8 cellular contexts compared by ENCODE assay signal in genomic region chr1:197917813-197918646, GRCh38. TPM values are rescaled to one million over a fixed set of nuclear protein-coding genes. Genes with fewer than 3 reads are reported as not detected.
DNase-seq lines count a peak whose midpoint lies in the region; ATAC-seq and TF ChIP-seq lines count a peak whose summit lies in the region.

No MANE protein-coding gene starts in this region.

- peaks cover 2% of the 10 kb centered on the region for H3K36me3 Mint-ChIP-seq in activated naive CD8-positive, alpha-beta T cell treated with anti-CD3 and anti-CD28 coated beads for 36 hours

- H3K4me3 ChIP-seq in ACC112 (ENCODE audit: low read depth, low read length) (peak overlapping the region; percentile 69), HEK293 (ENCODE audit: low read depth, low read length) (peak overlapping the region; percentile 32), tibial nerve (peak overlapping the region; percentile 4 to 50 (median 32))

- no peak for TF ChIP-seq CTCF in HEK293 (tag by site-specific recombination; IDR thresholded peaks at IDR 0.05)
- TF ChIP-seq CTCF in tibial nerve (IDR thresholded peaks at IDR 0.05): no peak

- WGBS in tibial nerve, 2 donors: 2 to 3% methylated on average over 29 to 62 of the region's 63 CpGs

- H3K27ac Mint-ChIP-seq in activated naive CD8-positive, alpha-beta T cell treated with anti-CD3 and anti-CD28 coated beads for 36 hours: no peak overlapping the region

- H3K27ac ChIP-seq in ACC112 (ENCODE audit: low read depth, low read length) (no peak overlapping the region), HEK293 (ENCODE audit: extremely low read depth, low read depth, low read length) (peak overlapping the region; percentile 32; the same call in 1 of the 2 replicates), tibial nerve (no peak overlapping the region)

- no peak for TF ChIP-seq POLR2A in tibial nerve (IDR thresholded peaks at IDR 0.05)

- ATAC-seq in left lobe of liver (peak; percentile 55), HG02840 (IDR thresholded peaks at IDR 0.05; ENCODE audit: low FRiP score, unreplicated experiment) (no peak)

- DNase-seq in activated naive CD8-positive, alpha-beta T cell treated with anti-CD3 and anti-CD28 coated beads for 36 hours: no peak
- DNase-seq in left lobe of liver (ENCODE audit: low spot score): no peak
- no peak for DNase-seq in tibial nerve (ENCODE audit: low spot score in 2 of 2)
- no peak for DNase-seq in dedifferentiated amniotic fluid mesenchymal stem cell (ENCODE audit: extremely low spot score)
- no peak for DNase-seq in germinal center (ENCODE audit: low spot score)

- H3K27me3 ChIP-seq in ACC112 (ENCODE audit: insufficient read depth, low read length) (peaks cover 93% of the 10 kb centered on the region), tibial nerve (peaks cover 10 to 100% of the 10 kb centered on the region in 2 donors)

- H3K79me2 ChIP-seq in ACC112 (ENCODE audit: control insufficient read depth, insufficient read depth, low read length, unreplicated experiment): no peaks in the 10 kb centered on the region

- H3K4me3 Mint-ChIP-seq in activated naive CD8-positive, alpha-beta T cell treated with anti-CD3 and anti-CD28 coated beads for 36 hours: peak overlapping the region; percentile 69

- H3K27me3 Mint-ChIP-seq in activated naive CD8-positive, alpha-beta T cell treated with anti-CD3 and anti-CD28 coated beads for 36 hours: peaks cover 100% of the 10 kb centered on the region

- H3K36me3 ChIP-seq in ACC112 (ENCODE audit: insufficient read depth, low read length): no peaks in the 10 kb centered on the region
- H3K36me3 ChIP-seq in HEK293 (ENCODE audit: control insufficient read depth in 2 of 2, insufficient read depth in 1 of 2, low read length in 2 of 2): peaks cover 0 to 3% of the 10 kb centered on the region in 2 experiments; a peak in 1 of 3 replicates
- no peaks in the 10 kb centered on the region for H3K36me3 ChIP-seq in tibial nerve

- CTCF ChIA-PET in HEK293 (lab: Yijun Ruan, JAX): interaction anchor here (0.6 to 2.9 kb wide), 4 partner anchors 9 to 303 kb away, joined by 3 to 10 read pairs (median 6); no protein-coding TSS in a partner anchor

- peaks cover 63% of the 10 kb centered on the region for H3K4me1 Mint-ChIP-seq in activated naive CD8-positive, alpha-beta T cell treated with anti-CD3 and anti-CD28 coated beads for 36 hours

- H2AFZ ChIP-seq in ACC112 (ENCODE audit: low read length, unreplicated experiment): peak overlapping the region; percentile 9

- H3K9me3 ChIP-seq in HEK293 (ENCODE audit: control insufficient read depth, insufficient read depth, low read depth, low read length): no peaks in the 10 kb centered on the region
- H3K9me3 ChIP-seq in tibial nerve: no peaks in the 10 kb centered on the region

- POLR2A ChIA-PET in HEK293 (lab: Yijun Ruan, JAX): interaction anchor here (1.5 to 2.0 kb wide), 4 partner anchors 9 to 238 kb away, joined by 4 to 16 read pairs (median 6); partner anchors contain the start of genes C1orf53 and NEK7

- no peak for TF ChIP-seq EP300 in tibial nerve (IDR thresholded peaks at IDR 0.05)

- H3K9me3 Mint-ChIP-seq in activated naive CD8-positive, alpha-beta T cell treated with anti-CD3 and anti-CD28 coated beads for 36 hours: no peaks in the 10 kb centered on the region

- peaks cover 7% of the 10 kb centered on the region for H3K4me1 ChIP-seq in ACC112 (ENCODE audit: control insufficient read depth, insufficient read depth, low read length, unreplicated experiment)
- H3K4me1 ChIP-seq in HEK293 (ENCODE audit: control insufficient read depth, insufficient read depth, low read length): no peaks in the 10 kb centered on the region
- H3K4me1 ChIP-seq in tibial nerve: peaks cover 0 to 80% (median 30%) of the 10 kb centered on the region in 4 donors

TF ChIP-seq in HEK293, 187 proteins besides CTCF, POLR2A, EP300 and RAD21:
- TF ChIP-seq ZBTB49 (tag by site-specific recombination; IDR thresholded peaks at IDR 0.05; ENCODE audit: low read depth) (no peak), ZNF704 (tag by site-specific recombination; IDR thresholded peaks at IDR 0.05) (no peak), ZNF629 (tag by site-specific recombination; IDR thresholded peaks at IDR 0.05) (no peak), ZNF366 (tag by site-specific recombination; conservative IDR thresholded peaks at IDR 0.05) (0 out of 2 replicates have a peak, but pooled peaks have one; percentile 38), ZFP69B (tag by site-specific recombination; IDR thresholded peaks at IDR 0.05) (no peak), ZNF660 (tag by site-specific recombination; IDR thresholded peaks at IDR 0.05) (no peak)

RNA-seq across cellular contexts. Expression of gene LHX9, which starts 0.9 kb away (rescaled TPM):
- not detected for total RNA-seq in activated naive CD8-positive, alpha-beta T cell treated with anti-CD3 and anti-CD28 coated beads for 36 hours
- total RNA-seq in left lobe of liver (0.23 TPM), tibial nerve (1 to 10 TPM in 1 of 4 donors, not detected in 3; 1.6 TPM)

RNA-seq across cellular contexts. Expression of gene C1orf53, which starts 15.6 kb away (rescaled TPM):
- total RNA-seq in activated naive CD8-positive, alpha-beta T cell treated with anti-CD3 and anti-CD28 coated beads for 36 hours: under 1 TPM; 0.54 to 0.95 TPM
- total RNA-seq in left lobe of liver: 7.0 TPM
- not detected for total RNA-seq in tibial nerve
